ENCODE assay signal across 16 cellular contexts in genomic region chr2:209209943-209210342, GRCh38.
DNase-seq lines count a peak whose midpoint lies in the region; ATAC-seq, FAIRE-seq and TF ChIP-seq lines count a peak whose summit lies in the region.
"Had no signal": no experiment of that assay in that cellular context is flagged by ENCODE, and none has a peak within 500 bp of the region (broad histone marks: within the 10 kb centered on the region; RNA-seq: fewer than 3 reads in every experiment).

No MANE protein-coding gene starts in this region.

- H3K27me3 ChIP-seq in GM23338 (ENCODE audit: insufficient read depth) (no peaks in the 10 kb centered on the region), H1 (replicated peaks in 1 of 4; ENCODE audit: control insufficient read depth in 3 of 4, extremely low read depth in 1 of 4, insufficient read depth in 3 of 4, low read length in 3 of 4) (no peaks in the 10 kb centered on the region), mesendoderm (ENCODE audit: insufficient read depth, low read length, poor library complexity) (no peaks in the 10 kb centered on the region)

- H3K4ac ChIP-seq in H1 (replicated peaks; ENCODE audit: insufficient read length, low read depth, low read length) (no peak overlapping the region), mesendoderm (ENCODE audit: low read depth, low read length) (no peak overlapping the region)

- TF ChIP-seq POLR2A in H1 (IDR thresholded peaks at IDR 0.05; ENCODE audit: control extremely low read depth in 1 of 2, low read depth in 2 of 2, low read length in 2 of 2) = no peak

- ATAC-seq in GM23338 = peak; percentile 67

- peak overlapping the region; percentile 53; the same call in 1 of the 2 replicates for H3K4me3 ChIP-seq in GM23338
- peak overlapping the region in 2 of 4 experiments; percentile 20 to 60; a peak in 2 of 8 replicates for H3K4me3 ChIP-seq in H1 (ENCODE audit: extremely low read depth in 1 of 4, insufficient read depth in 2 of 4, low read depth in 3 of 4, low read length in 4 of 4)
- H3K4me3 ChIP-seq in mesendoderm (ENCODE audit: low read length) = no peak overlapping the region
- H3K4me3 ChIP-seq: A549, HAP-1, K562 had no signal

- H3K27ac ChIP-seq in 22Rv1 (peak overlapping the region; percentile 71), GM23338 (ENCODE audit: low read depth) (no peak overlapping the region), H1 (ENCODE audit: low read depth, low read length) (no peak overlapping the region), mesendoderm (ENCODE audit: low read depth, low read length) (no peak overlapping the region)
- H3K27ac ChIP-seq: A549, GM23248 had no signal

- H3K79me1 ChIP-seq in H1 (ENCODE audit: low read depth, low read length) = no peaks in the 10 kb centered on the region
- H3K79me1 ChIP-seq in mesendoderm (ENCODE audit: low read length) = no peaks in the 10 kb centered on the region

- H3K18ac ChIP-seq in H1 (ENCODE audit: extremely low read depth, low read length) (no peak overlapping the region), mesendoderm (ENCODE audit: low read length) (no peak overlapping the region)

- H3K9ac ChIP-seq in H1 (replicated peaks in 1 of 4; ENCODE audit: extremely low read depth in 1 of 4, low read depth in 3 of 4, low read length in 3 of 4) = no peak overlapping the region
- H3K9ac ChIP-seq in mesendoderm (ENCODE audit: low read length) = no peak overlapping the region
- H3K9ac ChIP-seq: GM23248 had no signal

- H3K27ac Mint-ChIP-seq in GM23338 = no peak overlapping the region
- H3K27ac Mint-ChIP-seq in HFFc6 = no peak overlapping the region
- H3K27ac Mint-ChIP-seq: CD14-positive monocyte; CD8-positive, alpha-beta memory T cell had no signal

- H3K9me3 ChIP-seq in H1 (ENCODE audit: insufficient read depth in 2 of 2, low read depth in 1 of 2, low read length in 1 of 2) = no peaks in the 10 kb centered on the region
- H3K9me3 ChIP-seq: A549, HAP-1 had no signal

- no peak overlapping the region for H3K14ac ChIP-seq in H1 (ENCODE audit: insufficient read length)

- H3K27me3 Mint-ChIP-seq in GM23338 (ENCODE audit: insufficient read depth, low read depth, poor library complexity) (peaks cover 5% of the 10 kb centered on the region), HFFc6 (ENCODE audit: insufficient read depth) (no peaks in the 10 kb centered on the region)
- H3K27me3 Mint-ChIP-seq: CD8-positive, alpha-beta memory T cell had no signal

- no peak overlapping the region for H2BK15ac ChIP-seq in H1 (ENCODE audit: low read length)
- H2BK15ac ChIP-seq in mesendoderm (replicated peaks; ENCODE audit: low read depth) = no peak overlapping the region

- H2BK5ac ChIP-seq in H1 (ENCODE audit: low read depth, low read length) (no peak overlapping the region), mesendoderm (ENCODE audit: low read length) (no peak overlapping the region)

- H2BK20ac ChIP-seq in H1 (ENCODE audit: low read length) = no peak overlapping the region

- TF ChIP-seq CTCF in 22Rv1 (IDR thresholded peaks at IDR 0.05) (no peak), GM23338 (conservative IDR thresholded peaks at IDR 0.05; ENCODE audit: low read depth in 2 of 2) (0 out of 4 replicates have a peak, but pooled peaks of 1 of the 2 experiments have one; percentile 6), H1 (IDR thresholded peaks at IDR 0.05; ENCODE audit: control extremely low read depth in 1 of 3, insufficient read depth in 1 of 3, low read depth in 1 of 3, low read length in 3 of 3) (no peak), HFFc6 (IDR thresholded peaks at IDR 0.05) (no peak)

- CTCF ChIA-PET in H1 (lab: Charles Lee; ENCODE audit: partially characterized antibody) = interaction anchor here (0.6 to 2.9 kb wide), 11 partner anchors 9 to 819 kb away, joined by 3 to 13 read pairs (median 3); partner anchors contain the start of gene PTH2R

- TF ChIP-seq RAD21 in H1 (IDR thresholded peaks at IDR 0.05 in 1 of 2, conservative IDR thresholded peaks at IDR 0.05 in 1 of 2; ENCODE audit: low read depth in 2 of 2, low read length in 2 of 2) = peak in 1 of 2 experiments; percentile 23; a peak in 3 of 4 replicates

- POLR2A ChIA-PET in H1 (lab: Charles Lee; ENCODE audit: partially characterized antibody) = interaction anchor here (0.7 to 3.2 kb wide), 4 partner anchors 95 to 112 kb away, joined by 3 to 16 read pairs (median 6); no protein-coding TSS in a partner anchor

- no peak overlapping the region for H2BK12ac ChIP-seq in H1 (ENCODE audit: low read depth, low read length)

- H2AK5ac ChIP-seq in H1 (ENCODE audit: low read depth, low read length) (no peak overlapping the region), mesendoderm (ENCODE audit: low read length) (no peak overlapping the region)

- H3K4me1 Mint-ChIP-seq in GM23338 (peaks cover 4% of the 10 kb centered on the region), HFFc6 (ENCODE audit: low read depth) (no peaks in the 10 kb centered on the region)
- H3K4me1 Mint-ChIP-seq: CD8-positive, alpha-beta memory T cell had no signal

- H4K8ac ChIP-seq in H1 (ENCODE audit: extremely low read depth, insufficient read depth, low read length) (no peak overlapping the region), mesendoderm (ENCODE audit: low read depth, low read length) (no peak overlapping the region)

- peak; percentile 40 for DNase-seq in GM23338 (ENCODE audit: low spot score)
- no peak for DNase-seq in H1 (ENCODE audit: low read depth in 1 of 2, low spot score in 2 of 2)
- DNase-seq in mesendoderm = no peak
- no peak for DNase-seq in NCI-H1436 treated with DMSO at 0.1 percent for 48 hours (lab: John Stamatoyannopoulos, UW)
- no peak for DNase-seq in NCI-H2171 (lab: John Stamatoyannopoulos, UW)
- DNase-seq in HFFc6 = no peak
- DNase-seq: CD8-positive, alpha-beta memory T cell; DMS53; Kasumi-1 had no signal

- H3K9me3 Mint-ChIP-seq in GM23338 = peaks cover 3% of the 10 kb centered on the region; the same call in 2 of the 3 replicates
- H3K9me3 Mint-ChIP-seq in HFFc6 = no peaks in the 10 kb centered on the region

- H3K9me2 ChIP-seq in GM23338 (ENCODE audit: insufficient read depth) = no peaks in the 10 kb centered on the region

- peaks cover 3% of the 10 kb centered on the region; the same call in 2 of the 3 replicates for H3K36me3 Mint-ChIP-seq in GM23338 (ENCODE audit: low read depth)
- H3K36me3 Mint-ChIP-seq in HFFc6 (ENCODE audit: low read depth) = no peaks in the 10 kb centered on the region
- H3K36me3 Mint-ChIP-seq: CD14-positive monocyte; CD8-positive, alpha-beta memory T cell had no signal

- WGBS in H1 (ENCODE audit: extremely low coverage in 1 of 2, insufficient coverage in 1 of 2, insufficient read length in 1 of 2, insufficient replicate concordance in 2 of 2, low coverage in 1 of 2, low lambda C conversion rate in 2 of 2, missing lambda C conversion rate in 1 of 2), 2 experiments = 61% methylated on average over 4 of the region's 4 CpGs; no CpG with 5 or more reads in 1 of the 2 experiments
- WGBS in mesendoderm (ENCODE audit: extremely low coverage, insufficient coverage, low lambda C conversion rate) = no CpG with 5 or more reads among the region's 4 CpGs

- peak overlapping the region; percentile 77 for H3K4me3 Mint-ChIP-seq in GM23338
- H3K4me3 Mint-ChIP-seq in HFFc6 = no peak overlapping the region; the same call in 1 of the 2 replicates
- H3K4me3 Mint-ChIP-seq: CD8-positive, alpha-beta memory T cell had no signal

- H4K20me1 ChIP-seq in GM23338 (replicated peaks; ENCODE audit: insufficient read depth) (no peaks in the 10 kb centered on the region), H1 (replicated peaks in 1 of 2; ENCODE audit: control insufficient read depth in 1 of 2, insufficient read depth in 2 of 2, low read length in 2 of 2) (no peaks in the 10 kb centered on the region)

- H2AFZ ChIP-seq in GM23338 (no peak overlapping the region), H1 (ENCODE audit: low read length) (no peak overlapping the region)

- no peaks in the 10 kb centered on the region for H3K23me2 ChIP-seq in H1 (ENCODE audit: low read depth, low read length)

- TF ChIP-seq EP300 in H1 (IDR thresholded peaks at IDR 0.05; ENCODE audit: borderline replicate concordance in 1 of 2, low read depth in 2 of 2, low read length in 2 of 2) = no peak

- H3K4me1 ChIP-seq in GM23338 (ENCODE audit: insufficient read depth) = no peaks in the 10 kb centered on the region
- peaks cover 0 to 2% (median 0%) of the 10 kb centered on the region in 4 experiments; a peak in 1 of 7 replicates for H3K4me1 ChIP-seq in H1 (replicated peaks in 1 of 4; ENCODE audit: control insufficient read depth in 3 of 4, insufficient read depth in 4 of 4, low read length in 3 of 4)
- no peaks in the 10 kb centered on the region for H3K4me1 ChIP-seq in mesendoderm (ENCODE audit: control insufficient read depth, low read depth, low read length)
- H3K4me1 ChIP-seq: A549 had no signal

- no peak overlapping the region for H4K5ac ChIP-seq in H1 (ENCODE audit: insufficient read length, low read depth, low read length)
- no peak overlapping the region for H4K5ac ChIP-seq in mesendoderm (ENCODE audit: low read length)

- no peaks in the 10 kb centered on the region; the same call in 1 of the 2 replicates for H3F3A ChIP-seq in GM23338 (replicated peaks; ENCODE audit: low read depth)

- no peak for FAIRE-seq in H1 (lab: Jason Lieb, UNC)
- FAIRE-seq: A549, HTR-8/SVneo, K562 had no signal

- H3K79me2 ChIP-seq in GM23338 (replicated peaks; ENCODE audit: insufficient read depth) = peaks cover 31% of the 10 kb centered on the region
- peaks cover 0 to 24% of the 10 kb centered on the region in 2 experiments; a peak in 2 of 4 replicates for H3K79me2 ChIP-seq in H1 (ENCODE audit: control insufficient read depth in 1 of 2, insufficient read depth in 2 of 2, low read length in 2 of 2)
- H3K79me2 ChIP-seq in mesendoderm (ENCODE audit: control insufficient read depth, insufficient read depth, low read length) = no peaks in the 10 kb centered on the region

- no peak overlapping the region for H3K56ac ChIP-seq in H1 (replicated peaks; ENCODE audit: insufficient read length, low read depth, low read length)
- peak overlapping the region; percentile 11 for H3K56ac ChIP-seq in mesendoderm (ENCODE audit: low read length)

- no peak overlapping the region for H3K23ac ChIP-seq in H1 (ENCODE audit: insufficient read length)
- no peak overlapping the region for H3K23ac ChIP-seq in mesendoderm (ENCODE audit: low read length)

- H3K4me2 ChIP-seq in GM23338 = peak overlapping the region; percentile 76; the same call in 1 of the 2 replicates
- peak overlapping the region; percentile 65 to 69; a peak in 3 of 4 replicates for H3K4me2 ChIP-seq in H1 (ENCODE audit: insufficient read depth in 1 of 2, low read depth in 2 of 2, low read length in 2 of 2)
- H3K4me2 ChIP-seq in mesendoderm (ENCODE audit: low read length) = no peak overlapping the region
- H3K4me2 ChIP-seq: A549 had no signal

- no peak overlapping the region for H4K91ac ChIP-seq in H1 (replicated peaks; ENCODE audit: insufficient read length, low read length)

- H3K36me3 ChIP-seq in GM23338 (ENCODE audit: insufficient read depth) (no peaks in the 10 kb centered on the region), H1 (ENCODE audit: control insufficient read depth in 2 of 4, insufficient read depth in 4 of 4, low read length in 3 of 4) (no peaks in the 10 kb centered on the region), mesendoderm (ENCODE audit: control insufficient read depth, insufficient read depth, low read length) (no peaks in the 10 kb centered on the region)
- H3K36me3 ChIP-seq: HAP-1 had no signal

- no peak overlapping the region for H2BK120ac ChIP-seq in H1 (replicated peaks; ENCODE audit: low read depth, low read length)
- H2BK120ac ChIP-seq in mesendoderm (ENCODE audit: low read depth, low read length) = no peak overlapping the region
